ENCODE assay signal across 8 cellular contexts in the genomic region with DNA sequence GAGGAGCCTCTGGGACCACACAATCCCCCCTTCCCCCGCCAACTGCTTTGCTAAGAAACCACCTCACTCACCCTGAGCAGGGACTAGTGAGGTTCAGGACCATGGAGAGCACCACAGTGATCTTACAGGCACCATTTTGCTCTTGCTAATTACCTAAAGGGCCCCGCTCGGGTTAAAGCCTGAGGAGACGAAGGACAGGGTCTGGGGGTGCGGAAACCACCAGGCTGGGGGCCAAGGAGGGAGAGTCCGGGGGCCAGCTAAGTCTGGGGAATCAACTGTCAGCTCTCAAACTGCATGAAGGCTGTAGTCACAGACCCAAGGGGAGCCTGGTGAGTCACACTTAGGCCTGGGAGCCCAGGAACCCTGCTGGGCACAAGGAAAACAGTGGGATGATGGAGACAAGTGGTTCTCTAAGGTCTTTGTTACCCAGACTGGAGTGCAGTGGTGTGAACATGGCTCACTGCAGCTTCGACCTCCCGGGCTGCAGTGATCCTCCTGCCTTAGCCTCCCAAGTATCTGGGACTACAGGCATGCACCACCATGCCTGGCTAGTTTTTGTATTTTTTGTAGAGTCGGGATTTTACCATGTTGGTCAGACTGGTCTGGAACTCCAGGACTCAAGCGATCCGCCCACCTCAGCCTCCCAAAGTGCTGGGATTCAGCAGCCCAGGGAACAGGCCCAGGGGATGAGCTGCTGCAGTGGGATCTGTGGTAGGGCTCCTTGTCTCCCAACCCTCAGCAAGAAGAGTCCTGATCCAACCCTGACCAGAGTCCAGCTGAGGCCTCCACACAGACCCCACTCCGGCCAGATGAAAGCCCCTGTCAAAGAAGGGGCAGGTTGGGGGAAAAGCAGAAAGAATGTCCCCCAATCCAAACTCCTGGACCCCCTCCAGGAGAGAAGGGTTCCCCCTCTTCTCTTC.
DNase-seq lines count a peak whose midpoint lies in the region; ATAC-seq and TF ChIP-seq lines count a peak whose summit lies in the region.

No MANE protein-coding gene starts in this region.

- no peak overlapping the region for H3K9ac ChIP-seq in neural cell (ENCODE audit: low read length)

- H3K9me3 ChIP-seq in neural cell (ENCODE audit: low read length) (no peaks in the 10 kb centered on the region), esophagus muscularis mucosa (no peaks in the 10 kb centered on the region)

- no peaks in the 10 kb centered on the region for H3K9me3 Mint-ChIP-seq in GM23338

- intact Hi-C loops in esophagus muscularis mucosa (cut with DNase I), result no loop called here

- H3K27ac ChIP-seq in GM23338 (ENCODE audit: low read depth) (no peak overlapping the region), neural cell (ENCODE audit: low read length) (no peak overlapping the region), esophagus muscularis mucosa (replicated peaks in 1 of 4) (no peak overlapping the region)

- H3K27me3 ChIP-seq in GM23338 (ENCODE audit: insufficient read depth) (no peaks in the 10 kb centered on the region), neural cell (ENCODE audit: insufficient read depth, low read depth, low read length) (no peaks in the 10 kb centered on the region), esophagus muscularis mucosa (no peaks in the 10 kb centered on the region)

- H2AFZ ChIP-seq in GM23338 (no peak overlapping the region), neural cell (ENCODE audit: low read depth, low read length) (no peak overlapping the region)

- in situ Hi-C loops in ACHN (cut with HindIII; ENCODE audit: low pct_ligation_motif_present, low pct_unique_long_range_greater_than_20kb, low sequenced_read_pairs), result no loop called here

- ATAC-seq in GM23338 (peak; percentile 83), GM18909 (IDR thresholded peaks at IDR 0.05; ENCODE audit: poor library complexity, unreplicated experiment) (no peak), HG02571 (IDR thresholded peaks at IDR 0.05; ENCODE audit: unreplicated experiment) (no peak)

- peaks cover 14% of the 10 kb centered on the region; the same call in 1 of the 2 replicates for H3K9me2 ChIP-seq in GM23338 (ENCODE audit: insufficient read depth)
- H3K9me2 ChIP-seq in neural cell (ENCODE audit: insufficient read depth, low read length), result no peaks in the 10 kb centered on the region

- H3K4me3 ChIP-seq in GM23338, result no peak overlapping the region
- no peak overlapping the region for H3K4me3 ChIP-seq in neural cell (ENCODE audit: low read length)
- no peak overlapping the region for H3K4me3 ChIP-seq in esophagus muscularis mucosa

- peaks cover 27% of the 10 kb centered on the region for H3K4me1 Mint-ChIP-seq in GM23338

- TF ChIP-seq RAD21 in neural cell (conservative IDR thresholded peaks at IDR 0.05), result no peak

- H3K36me3 Mint-ChIP-seq in GM23338 (ENCODE audit: low read depth), result no peaks in the 10 kb centered on the region; the same call in 2 of the 3 replicates

- no peaks in the 10 kb centered on the region for H3K36me3 ChIP-seq in GM23338 (ENCODE audit: insufficient read depth)
- H3K36me3 ChIP-seq in neural cell (ENCODE audit: insufficient read depth, low read length), result no peaks in the 10 kb centered on the region
- H3K36me3 ChIP-seq in esophagus muscularis mucosa, result no peaks in the 10 kb centered on the region

- H3F3A ChIP-seq in GM23338 (replicated peaks; ENCODE audit: low read depth) (no peaks in the 10 kb centered on the region), neural cell (ENCODE audit: insufficient read depth, low read length, poor library complexity, severe bottlenecking) (no peaks in the 10 kb centered on the region)

- H3K27me3 Mint-ChIP-seq in GM23338 (ENCODE audit: insufficient read depth, low read depth, poor library complexity), result peaks cover 24% of the 10 kb centered on the region

- no peaks in the 10 kb centered on the region for H4K20me1 ChIP-seq in GM23338 (replicated peaks; ENCODE audit: insufficient read depth)
- no peaks in the 10 kb centered on the region for H4K20me1 ChIP-seq in neural cell (ENCODE audit: insufficient read depth)

- TF ChIP-seq EP300 in neural cell (conservative IDR thresholded peaks at IDR 0.05; ENCODE audit: poor library complexity, severe bottlenecking) (no peak), esophagus muscularis mucosa (IDR thresholded peaks at IDR 0.05) (no peak)

- no peak overlapping the region for H3K27ac Mint-ChIP-seq in GM23338

- DNase-seq in ACHN, result peak; percentile 69
- peak; percentile 96 for DNase-seq in GM23338 (ENCODE audit: low spot score)
- DNase-seq in T follicular helper cell (ENCODE audit: low read depth), result peak; percentile 28
- peak; percentile 82 for DNase-seq in ecto neural progenitor cell (ENCODE audit: low spot score)
- DNase-seq in esophagus muscularis mucosa (ENCODE audit: extremely low spot score), result no peak

- no peak overlapping the region for H3K4me2 ChIP-seq in GM23338
- no peak overlapping the region for H3K4me2 ChIP-seq in neural cell (ENCODE audit: low read length)

- no peak for TF ChIP-seq CTCF in GM23338 (conservative IDR thresholded peaks at IDR 0.05; ENCODE audit: low read depth in 2 of 2)
- no peak for TF ChIP-seq CTCF in neural cell (IDR thresholded peaks at IDR 0.05; ENCODE audit: poor library complexity, severe bottlenecking)
- no peak for TF ChIP-seq CTCF in esophagus muscularis mucosa (IDR thresholded peaks at IDR 0.05)

- peaks cover 11% of the 10 kb centered on the region for H3K4me1 ChIP-seq in GM23338 (ENCODE audit: insufficient read depth)
- peaks cover 15 to 18% (median 17%) of the 10 kb centered on the region in 4 donors for H3K4me1 ChIP-seq in esophagus muscularis mucosa

- H3K79me2 ChIP-seq in GM23338 (replicated peaks; ENCODE audit: insufficient read depth) (no peaks in the 10 kb centered on the region), neural cell (replicated peaks; ENCODE audit: insufficient read depth, low read length) (no peaks in the 10 kb centered on the region)

- WGBS in esophagus muscularis mucosa, result 65% methylated on average over 10 of the region's 12 CpGs

- H3K4me3 Mint-ChIP-seq in GM23338, result no peak overlapping the region

- TF ChIP-seq POLR2A in esophagus muscularis mucosa (IDR thresholded peaks at IDR 0.05; ENCODE audit: low read depth), result no peak

TF ChIP-seq in neural cell, 6 proteins besides CTCF, POLR2A, EP300 and RAD21:
- TF ChIP-seq EZH2 (IDR thresholded peaks at IDR 0.05; ENCODE audit: borderline replicate concordance, insufficient read depth, low read length, poor library complexity, severe bottlenecking) (no peak), SMC3 (conservative IDR thresholded peaks at IDR 0.05; ENCODE audit: poor library complexity) (no peak), TAF1 (IDR thresholded peaks at IDR 0.05; ENCODE audit: low read depth) (no peak), MXI1 (conservative IDR thresholded peaks at IDR 0.05; ENCODE audit: poor library complexity, severe bottlenecking) (no peak)
- TF ChIP-seq, protein P1, sequence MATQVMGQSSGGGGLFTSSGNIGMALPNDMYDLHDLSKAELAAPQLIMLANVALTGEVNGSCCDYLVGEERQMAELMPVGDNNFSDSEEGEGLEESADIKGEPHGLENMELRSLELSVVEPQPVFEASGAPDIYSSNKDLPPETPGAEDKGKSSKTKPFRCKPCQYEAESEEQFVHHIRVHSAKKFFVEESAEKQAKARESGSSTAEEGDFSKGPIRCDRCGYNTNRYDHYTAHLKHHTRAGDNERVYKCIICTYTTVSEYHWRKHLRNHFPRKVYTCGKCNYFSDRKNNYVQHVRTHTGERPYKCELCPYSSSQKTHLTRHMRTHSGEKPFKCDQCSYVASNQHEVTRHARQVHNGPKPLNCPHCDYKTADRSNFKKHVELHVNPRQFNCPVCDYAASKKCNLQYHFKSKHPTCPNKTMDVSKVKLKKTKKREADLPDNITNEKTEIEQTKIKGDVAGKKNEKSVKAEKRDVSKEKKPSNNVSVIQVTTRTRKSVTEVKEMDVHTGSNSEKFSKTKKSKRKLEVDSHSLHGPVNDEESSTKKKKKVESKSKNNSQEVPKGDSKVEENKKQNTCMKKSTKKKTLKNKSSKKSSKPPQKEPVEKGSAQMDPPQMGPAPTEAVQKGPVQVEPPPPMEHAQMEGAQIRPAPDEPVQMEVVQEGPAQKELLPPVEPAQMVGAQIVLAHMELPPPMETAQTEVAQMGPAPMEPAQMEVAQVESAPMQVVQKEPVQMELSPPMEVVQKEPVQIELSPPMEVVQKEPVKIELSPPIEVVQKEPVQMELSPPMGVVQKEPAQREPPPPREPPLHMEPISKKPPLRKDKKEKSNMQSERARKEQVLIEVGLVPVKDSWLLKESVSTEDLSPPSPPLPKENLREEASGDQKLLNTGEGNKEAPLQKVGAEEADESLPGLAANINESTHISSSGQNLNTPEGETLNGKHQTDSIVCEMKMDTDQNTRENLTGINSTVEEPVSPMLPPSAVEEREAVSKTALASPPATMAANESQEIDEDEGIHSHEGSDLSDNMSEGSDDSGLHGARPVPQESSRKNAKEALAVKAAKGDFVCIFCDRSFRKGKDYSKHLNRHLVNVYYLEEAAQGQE (IDR thresholded peaks at IDR 0.05; ENCODE audit: borderline replicate concordance), result peak; percentile 43
